1 cellular context compared by ENCODE assay signal in genomic region chr2:237739101-237739500, GRCh38.
TF ChIP-seq lines count a peak whose summit lies in the region.

No MANE protein-coding gene starts in this region.

TF ChIP-seq in WTC11, 78 proteins besides CTCF, POLR2A, EP300 and RAD21 (continued from another document):
- TF ChIP-seq KAT7 (CRISPR knock-in tag; IDR thresholded peaks at IDR 0.05; ENCODE audit: borderline replicate concordance) (no peak), ZBTB43 (CRISPR knock-in tag; IDR thresholded peaks at IDR 0.05) (no peak), CREB1 (CRISPR knock-in tag; IDR thresholded peaks at IDR 0.05) (no peak), PREB (CRISPR knock-in tag; IDR thresholded peaks at IDR 0.05; ENCODE audit: borderline replicate concordance) (no peak), ZNF425 (CRISPR knock-in tag; conservative IDR thresholded peaks at IDR 0.05) (no peak), HMGA2 (CRISPR knock-in tag; IDR thresholded peaks at IDR 0.05) (no peak), USF1 (CRISPR knock-in tag; IDR thresholded peaks at IDR 0.05) (no peak), GRHL2 (CRISPR knock-in tag; IDR thresholded peaks at IDR 0.05; ENCODE audit: insufficient replicate concordance, severe bottlenecking) (no peak)
